In genomic region chr11:1596576-1597121, GRCh38 we compare ENCODE assay signal across 1 cellular context.
A peak's percentile ranks its signal among the peaks of the same experiment; 100 is the strongest.
TF ChIP-seq lines count a peak whose summit lies in the region.

No MANE protein-coding gene starts in this region.

TF ChIP-seq in H1, 55 proteins besides CTCF, POLR2A, EP300 and RAD21:
- TF ChIP-seq, protein P1, sequence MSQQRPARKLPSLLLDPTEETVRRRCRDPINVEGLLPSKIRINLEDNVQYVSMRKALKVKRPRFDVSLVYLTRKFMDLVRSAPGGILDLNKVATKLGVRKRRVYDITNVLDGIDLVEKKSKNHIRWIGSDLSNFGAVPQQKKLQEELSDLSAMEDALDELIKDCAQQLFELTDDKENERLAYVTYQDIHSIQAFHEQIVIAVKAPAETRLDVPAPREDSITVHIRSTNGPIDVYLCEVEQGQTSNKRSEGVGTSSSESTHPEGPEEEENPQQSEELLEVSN (IDR thresholded peaks at IDR 0.05) = peak; percentile 46; the same call in 1 of the 2 replicates
